ENCODE assay signal across 21 cellular contexts in genomic region chr4:42480774-42481173, GRCh38.
"Had no signal": no experiment of that assay in that cellular context is flagged by ENCODE, and none has a peak within 500 bp of the region (broad histone marks: within the 10 kb centered on the region; RNA-seq: fewer than 3 reads in every experiment).

No MANE protein-coding gene starts in this region.

- H3K36me3 ChIP-seq: MG63 had no signal

- H3K27me3 ChIP-seq: MG63 had no signal

- ATAC-seq: HepG2, Panc1, PC-3 had no signal

- H3K27ac ChIP-seq: RWPE1 had no signal

- H3K4me3 ChIP-seq: MG63 had no signal

- H3K9me3 ChIP-seq: MG63 had no signal

- DNase-seq: IMR-90, Karpas-422, KG1, MG63, NCI-H1092, NCI-H1105 treated with DMSO at 0.1 percent for 48 hours, NCI-H1417 treated with DMSO at 0.1 percent for 48 hours, NCI-H146, NCI-H1694 treated with DMSO at 0.1 percent for 48 hours, NCI-H1930, NCI-H2081, NCI-H2107, NCI-H2227 treated with DMSO at 0.1 percent for 48 hours, NCI-H524 treated with DMSO at 0.1 percent for 48 hours, NCI-H69, NCI-H774, PC-3, SHP77 had no signal
